ENCODE assay signal across 1 cellular context in the genomic region with DNA sequence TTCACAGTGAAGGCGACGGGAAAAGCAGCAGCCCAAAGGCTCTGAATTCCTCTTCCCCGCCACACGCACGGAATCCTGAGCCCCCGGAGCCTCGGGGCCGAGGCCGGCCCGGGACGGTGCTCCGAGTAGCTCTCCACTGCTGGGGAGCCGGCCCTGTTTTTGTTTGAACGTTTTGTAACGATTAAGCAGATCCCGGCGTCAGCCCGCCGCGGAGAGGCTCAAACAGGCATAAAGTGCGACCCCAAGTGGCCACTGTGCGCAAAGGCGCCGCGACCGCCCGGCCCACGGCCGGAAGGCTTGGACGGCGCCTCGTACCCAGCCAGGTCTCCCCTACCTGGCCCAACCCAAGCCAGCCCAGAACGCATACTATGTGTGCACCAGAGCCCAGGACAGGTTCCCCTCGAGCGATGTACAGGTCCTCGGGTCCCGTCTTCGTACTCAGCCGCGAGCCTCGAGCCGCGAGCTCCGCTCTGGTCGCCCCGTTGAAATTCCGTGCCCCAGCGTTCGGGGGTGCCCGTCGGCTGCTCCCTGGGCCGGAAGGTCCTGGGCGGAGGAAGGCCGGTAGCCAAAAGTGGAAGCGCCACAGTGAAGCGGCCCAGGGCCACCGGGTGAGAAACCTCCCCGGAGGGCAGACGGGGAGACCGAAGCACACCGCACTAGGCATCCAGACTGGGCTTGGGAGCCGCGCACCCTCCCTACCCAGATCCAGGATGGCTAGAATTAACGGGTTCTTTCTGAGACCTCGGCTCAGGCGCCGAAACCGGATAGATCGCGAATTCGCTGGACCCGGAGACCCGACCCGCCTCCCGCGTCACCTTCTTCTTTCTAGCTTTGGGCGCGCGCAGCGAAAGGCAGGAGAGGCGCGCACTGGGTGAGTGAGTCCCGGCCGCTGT.
TF ChIP-seq lines count a peak whose summit lies in the region.

No MANE protein-coding gene starts in this region.

TF ChIP-seq in HepG2, 621 proteins besides CTCF, POLR2A, EP300 and RAD21 (continued from another document and continues in another):
- TF ChIP-seq MYC (CRISPR knock-in tag; IDR thresholded peaks at IDR 0.05; ENCODE audit: borderline replicate concordance) (peak; percentile 14; the same call in 1 of the 2 replicates), XBP1 (CRISPR knock-in tag; IDR thresholded peaks at IDR 0.05) (no peak), ZNF292 (CRISPR knock-in tag; IDR thresholded peaks at IDR 0.05; ENCODE audit: borderline replicate concordance, low read depth) (no peak), FOSL1 (CRISPR knock-in tag; IDR thresholded peaks at IDR 0.05; ENCODE audit: borderline replicate concordance) (0 out of 2 replicates have a peak, but pooled peaks have one; percentile 3), ZNF782 (CRISPR knock-in tag; IDR thresholded peaks at IDR 0.05; ENCODE audit: borderline replicate concordance) (no peak), MTA3 (CRISPR knock-in tag; IDR thresholded peaks at IDR 0.05) (no peak), KDM1A (CRISPR knock-in tag; IDR thresholded peaks at IDR 0.05) (no peak), EED (CRISPR knock-in tag; IDR thresholded peaks at IDR 0.05) (no peak; the same call in 1 of the 2 replicates), ZNF44 (CRISPR knock-in tag; IDR thresholded peaks at IDR 0.05) (0 out of 2 replicates have a peak, but pooled peaks have one; percentile 21), SSRP1 (CRISPR knock-in tag; IDR thresholded peaks at IDR 0.05) (no peak), PLRG1 (conservative IDR thresholded peaks at IDR 0.05) (no peak), LCORL (IDR thresholded peaks at IDR 0.05) (no peak), LCORL (CRISPR knock-in tag; IDR thresholded peaks at IDR 0.05) (peak; percentile 93), SPEN (CRISPR knock-in tag; IDR thresholded peaks at IDR 0.05; ENCODE audit: low read depth) (peak; percentile 60; the same call in 1 of the 2 replicates), SIX1 (CRISPR knock-in tag; IDR thresholded peaks at IDR 0.05; ENCODE audit: borderline replicate concordance) (no peak; the same call in 1 of the 2 replicates), KLF6 (CRISPR knock-in tag; IDR thresholded peaks at IDR 0.05) (no peak), POGZ (CRISPR knock-in tag; IDR thresholded peaks at IDR 0.05) (no peak), JARID2 (CRISPR knock-in tag; IDR thresholded peaks at IDR 0.05; ENCODE audit: insufficient replicate concordance) (no peak)
- TF ChIP-seq, protein P1, sequence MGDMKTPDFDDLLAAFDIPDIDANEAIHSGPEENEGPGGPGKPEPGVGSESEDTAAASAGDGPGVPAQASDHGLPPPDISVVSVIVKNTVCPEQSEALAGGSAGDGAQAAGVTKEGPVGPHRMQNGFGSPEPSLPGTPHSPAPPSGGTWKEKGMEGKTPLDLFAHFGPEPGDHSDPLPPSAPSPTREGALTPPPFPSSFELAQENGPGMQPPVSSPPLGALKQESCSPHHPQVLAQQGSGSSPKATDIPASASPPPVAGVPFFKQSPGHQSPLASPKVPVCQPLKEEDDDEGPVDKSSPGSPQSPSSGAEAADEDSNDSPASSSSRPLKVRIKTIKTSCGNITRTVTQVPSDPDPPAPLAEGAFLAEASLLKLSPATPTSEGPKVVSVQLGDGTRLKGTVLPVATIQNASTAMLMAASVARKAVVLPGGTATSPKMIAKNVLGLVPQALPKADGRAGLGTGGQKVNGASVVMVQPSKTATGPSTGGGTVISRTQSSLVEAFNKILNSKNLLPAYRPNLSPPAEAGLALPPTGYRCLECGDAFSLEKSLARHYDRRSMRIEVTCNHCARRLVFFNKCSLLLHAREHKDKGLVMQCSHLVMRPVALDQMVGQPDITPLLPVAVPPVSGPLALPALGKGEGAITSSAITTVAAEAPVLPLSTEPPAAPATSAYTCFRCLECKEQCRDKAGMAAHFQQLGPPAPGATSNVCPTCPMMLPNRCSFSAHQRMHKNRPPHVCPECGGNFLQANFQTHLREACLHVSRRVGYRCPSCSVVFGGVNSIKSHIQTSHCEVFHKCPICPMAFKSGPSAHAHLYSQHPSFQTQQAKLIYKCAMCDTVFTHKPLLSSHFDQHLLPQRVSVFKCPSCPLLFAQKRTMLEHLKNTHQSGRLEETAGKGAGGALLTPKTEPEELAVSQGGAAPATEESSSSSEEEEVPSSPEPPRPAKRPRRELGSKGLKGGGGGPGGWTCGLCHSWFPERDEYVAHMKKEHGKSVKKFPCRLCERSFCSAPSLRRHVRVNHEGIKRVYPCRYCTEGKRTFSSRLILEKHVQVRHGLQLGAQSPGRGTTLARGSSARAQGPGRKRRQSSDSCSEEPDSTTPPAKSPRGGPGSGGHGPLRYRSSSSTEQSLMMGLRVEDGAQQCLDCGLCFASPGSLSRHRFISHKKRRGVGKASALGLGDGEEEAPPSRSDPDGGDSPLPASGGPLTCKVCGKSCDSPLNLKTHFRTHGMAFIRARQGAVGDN (CRISPR knock-in tag; IDR thresholded peaks at IDR 0.05): peak; percentile 75
- TF ChIP-seq, protein P2, sequence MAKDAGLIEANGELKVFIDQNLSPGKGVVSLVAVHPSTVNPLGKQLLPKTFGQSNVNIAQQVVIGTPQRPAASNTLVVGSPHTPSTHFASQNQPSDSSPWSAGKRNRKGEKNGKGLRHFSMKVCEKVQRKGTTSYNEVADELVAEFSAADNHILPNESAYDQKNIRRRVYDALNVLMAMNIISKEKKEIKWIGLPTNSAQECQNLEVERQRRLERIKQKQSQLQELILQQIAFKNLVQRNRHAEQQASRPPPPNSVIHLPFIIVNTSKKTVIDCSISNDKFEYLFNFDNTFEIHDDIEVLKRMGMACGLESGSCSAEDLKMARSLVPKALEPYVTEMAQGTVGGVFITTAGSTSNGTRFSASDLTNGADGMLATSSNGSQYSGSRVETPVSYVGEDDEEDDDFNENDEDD (CRISPR knock-in tag; IDR thresholded peaks at IDR 0.05; ENCODE audit: borderline replicate concordance): no peak; the same call in 1 of the 2 replicates
- TF ChIP-seq, protein P3, sequence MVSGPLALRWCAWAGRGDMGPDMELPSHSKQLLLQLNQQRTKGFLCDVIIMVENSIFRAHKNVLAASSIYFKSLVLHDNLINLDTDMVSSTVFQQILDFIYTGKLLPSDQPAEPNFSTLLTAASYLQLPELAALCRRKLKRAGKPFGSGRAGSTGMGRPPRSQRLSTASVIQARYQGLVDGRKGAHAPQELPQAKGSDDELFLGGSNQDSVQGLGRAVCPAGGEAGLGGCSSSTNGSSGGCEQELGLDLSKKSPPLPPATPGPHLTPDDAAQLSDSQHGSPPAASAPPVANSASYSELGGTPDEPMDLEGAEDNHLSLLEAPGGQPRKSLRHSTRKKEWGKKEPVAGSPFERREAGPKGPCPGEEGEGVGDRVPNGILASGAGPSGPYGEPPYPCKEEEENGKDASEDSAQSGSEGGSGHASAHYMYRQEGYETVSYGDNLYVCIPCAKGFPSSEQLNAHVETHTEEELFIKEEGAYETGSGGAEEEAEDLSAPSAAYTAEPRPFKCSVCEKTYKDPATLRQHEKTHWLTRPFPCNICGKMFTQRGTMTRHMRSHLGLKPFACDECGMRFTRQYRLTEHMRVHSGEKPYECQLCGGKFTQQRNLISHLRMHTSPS (CRISPR knock-in tag; IDR thresholded peaks at IDR 0.05; ENCODE audit: low read depth): no peak
- TF ChIP-seq, protein P4, sequence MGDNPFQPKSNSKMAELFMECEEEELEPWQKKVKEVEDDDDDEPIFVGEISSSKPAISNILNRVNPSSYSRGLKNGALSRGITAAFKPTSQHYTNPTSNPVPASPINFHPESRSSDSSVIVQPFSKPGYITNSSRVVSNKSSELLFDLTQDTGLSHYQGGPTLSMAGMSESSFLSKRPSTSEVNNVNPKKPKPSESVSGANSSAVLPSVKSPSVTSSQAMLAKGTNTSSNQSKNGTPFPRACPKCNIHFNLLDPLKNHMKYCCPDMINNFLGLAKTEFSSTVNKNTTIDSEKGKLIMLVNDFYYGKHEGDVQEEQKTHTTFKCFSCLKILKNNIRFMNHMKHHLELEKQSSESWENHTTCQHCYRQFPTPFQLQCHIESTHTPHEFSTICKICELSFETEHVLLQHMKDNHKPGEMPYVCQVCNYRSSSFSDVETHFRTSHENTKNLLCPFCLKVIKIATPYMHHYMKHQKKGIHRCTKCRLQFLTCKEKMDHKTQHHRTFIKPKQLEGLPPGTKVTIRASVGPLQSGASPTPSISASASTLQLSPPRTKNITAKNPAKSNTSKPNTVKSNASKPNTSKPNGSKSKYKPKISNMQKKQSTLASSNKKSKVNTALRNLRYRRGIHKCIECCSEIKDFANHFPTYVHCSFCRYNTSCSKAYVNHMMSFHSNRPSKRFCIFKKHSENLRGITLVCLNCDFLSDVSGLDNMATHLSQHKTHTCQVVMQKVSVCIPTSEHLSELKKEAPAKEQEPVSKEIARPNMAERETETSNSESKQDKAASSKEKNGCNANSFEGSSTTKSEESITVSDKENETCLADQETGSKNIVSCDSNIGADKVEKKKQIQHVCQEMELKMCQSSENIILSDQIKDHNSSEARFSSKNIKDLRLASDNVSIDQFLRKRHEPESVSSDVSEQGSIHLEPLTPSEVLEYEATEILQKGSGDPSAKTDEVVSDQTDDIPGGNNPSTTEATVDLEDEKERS (CRISPR knock-in tag; IDR thresholded peaks at IDR 0.05): no peak
- TF ChIP-seq, protein P5, sequence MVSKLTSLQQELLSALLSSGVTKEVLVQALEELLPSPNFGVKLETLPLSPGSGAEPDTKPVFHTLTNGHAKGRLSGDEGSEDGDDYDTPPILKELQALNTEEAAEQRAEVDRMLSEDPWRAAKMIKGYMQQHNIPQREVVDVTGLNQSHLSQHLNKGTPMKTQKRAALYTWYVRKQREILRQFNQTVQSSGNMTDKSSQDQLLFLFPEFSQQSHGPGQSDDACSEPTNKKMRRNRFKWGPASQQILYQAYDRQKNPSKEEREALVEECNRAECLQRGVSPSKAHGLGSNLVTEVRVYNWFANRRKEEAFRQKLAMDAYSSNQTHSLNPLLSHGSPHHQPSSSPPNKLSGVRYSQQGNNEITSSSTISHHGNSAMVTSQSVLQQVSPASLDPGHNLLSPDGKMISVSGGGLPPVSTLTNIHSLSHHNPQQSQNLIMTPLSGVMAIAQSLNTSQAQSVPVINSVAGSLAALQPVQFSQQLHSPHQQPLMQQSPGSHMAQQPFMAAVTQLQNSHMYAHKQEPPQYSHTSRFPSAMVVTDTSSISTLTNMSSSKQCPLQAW (CRISPR knock-in tag; IDR thresholded peaks at IDR 0.05): peak; percentile 77; the same call in 1 of the 2 replicates
- TF ChIP-seq, protein P6, sequence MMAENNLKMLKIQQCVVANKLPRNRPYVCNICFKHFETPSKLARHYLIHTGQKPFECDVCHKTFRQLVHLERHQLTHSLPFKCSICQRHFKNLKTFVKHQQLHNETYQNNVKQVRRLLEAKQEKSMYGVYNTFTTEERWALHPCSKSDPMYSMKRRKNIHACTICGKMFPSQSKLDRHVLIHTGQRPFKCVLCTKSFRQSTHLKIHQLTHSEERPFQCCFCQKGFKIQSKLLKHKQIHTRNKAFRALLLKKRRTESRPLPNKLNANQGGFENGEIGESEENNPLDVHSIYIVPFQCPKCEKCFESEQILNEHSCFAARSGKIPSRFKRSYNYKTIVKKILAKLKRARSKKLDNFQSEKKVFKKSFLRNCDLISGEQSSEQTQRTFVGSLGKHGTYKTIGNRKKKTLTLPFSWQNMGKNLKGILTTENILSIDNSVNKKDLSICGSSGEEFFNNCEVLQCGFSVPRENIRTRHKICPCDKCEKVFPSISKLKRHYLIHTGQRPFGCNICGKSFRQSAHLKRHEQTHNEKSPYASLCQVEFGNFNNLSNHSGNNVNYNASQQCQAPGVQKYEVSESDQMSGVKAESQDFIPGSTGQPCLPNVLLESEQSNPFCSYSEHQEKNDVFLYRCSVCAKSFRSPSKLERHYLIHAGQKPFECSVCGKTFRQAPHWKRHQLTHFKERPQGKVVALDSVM (CRISPR knock-in tag; IDR thresholded peaks at IDR 0.05): no peak
- TF ChIP-seq, protein P7, sequence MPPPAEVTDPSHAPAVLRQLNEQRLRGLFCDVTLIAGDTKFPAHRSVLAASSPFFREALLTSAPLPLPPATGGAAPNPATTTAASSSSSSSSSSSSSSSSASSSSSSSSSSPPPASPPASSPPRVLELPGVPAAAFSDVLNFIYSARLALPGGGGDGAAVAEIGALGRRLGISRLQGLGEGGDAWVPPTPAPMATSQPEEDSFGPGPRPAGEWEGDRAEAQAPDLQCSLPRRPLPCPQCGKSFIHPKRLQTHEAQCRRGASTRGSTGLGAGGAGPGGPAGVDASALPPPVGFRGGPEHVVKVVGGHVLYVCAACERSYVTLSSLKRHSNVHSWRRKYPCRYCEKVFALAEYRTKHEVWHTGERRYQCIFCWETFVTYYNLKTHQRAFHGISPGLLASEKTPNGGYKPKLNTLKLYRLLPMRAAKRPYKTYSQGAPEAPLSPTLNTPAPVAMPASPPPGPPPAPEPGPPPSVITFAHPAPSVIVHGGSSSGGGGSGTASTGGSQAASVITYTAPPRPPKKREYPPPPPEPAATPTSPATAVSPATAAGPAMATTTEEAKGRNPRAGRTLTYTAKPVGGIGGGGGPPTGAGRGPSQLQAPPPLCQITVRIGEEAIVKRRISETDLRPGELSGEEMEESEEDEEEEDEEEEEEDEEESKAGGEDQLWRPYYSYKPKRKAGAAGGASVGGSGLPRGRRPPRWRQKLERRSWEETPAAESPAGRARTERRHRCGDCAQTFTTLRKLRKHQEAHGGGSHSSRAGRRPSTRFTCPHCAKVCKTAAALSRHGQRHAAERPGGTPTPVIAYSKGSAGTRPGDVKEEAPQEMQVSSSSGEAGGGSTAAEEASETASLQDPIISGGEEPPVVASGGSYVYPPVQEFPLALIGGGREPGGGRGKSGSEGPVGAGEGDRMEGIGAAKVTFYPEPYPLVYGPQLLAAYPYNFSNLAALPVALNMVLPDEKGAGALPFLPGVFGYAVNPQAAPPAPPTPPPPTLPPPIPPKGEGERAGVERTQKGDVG (CRISPR knock-in tag; IDR thresholded peaks at IDR 0.05; ENCODE audit: borderline replicate concordance): no peak; the same call in 1 of the 2 replicates
- TF ChIP-seq, protein P8, sequence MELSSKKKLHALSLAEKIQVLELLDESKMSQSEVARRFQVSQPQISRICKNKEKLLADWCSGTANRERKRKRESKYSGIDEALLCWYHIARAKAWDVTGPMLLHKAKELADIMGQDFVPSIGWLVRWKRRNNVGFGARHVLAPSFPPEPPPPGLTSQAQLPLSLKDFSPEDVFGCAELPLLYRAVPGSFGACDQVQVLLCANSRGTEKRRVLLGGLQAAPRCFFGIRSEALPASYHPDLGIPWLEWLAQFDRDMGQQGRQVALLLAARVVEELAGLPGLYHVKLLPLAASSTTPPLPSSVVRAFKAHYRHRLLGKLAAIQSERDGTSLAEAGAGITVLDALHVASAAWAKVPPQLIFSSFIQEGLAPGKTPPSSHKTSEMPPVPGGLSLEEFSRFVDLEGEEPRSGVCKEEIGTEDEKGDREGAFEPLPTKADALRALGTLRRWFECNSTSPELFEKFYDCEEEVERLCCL (CRISPR knock-in tag; IDR thresholded peaks at IDR 0.05; ENCODE audit: borderline replicate concordance): no peak
- TF ChIP-seq, protein P9, sequence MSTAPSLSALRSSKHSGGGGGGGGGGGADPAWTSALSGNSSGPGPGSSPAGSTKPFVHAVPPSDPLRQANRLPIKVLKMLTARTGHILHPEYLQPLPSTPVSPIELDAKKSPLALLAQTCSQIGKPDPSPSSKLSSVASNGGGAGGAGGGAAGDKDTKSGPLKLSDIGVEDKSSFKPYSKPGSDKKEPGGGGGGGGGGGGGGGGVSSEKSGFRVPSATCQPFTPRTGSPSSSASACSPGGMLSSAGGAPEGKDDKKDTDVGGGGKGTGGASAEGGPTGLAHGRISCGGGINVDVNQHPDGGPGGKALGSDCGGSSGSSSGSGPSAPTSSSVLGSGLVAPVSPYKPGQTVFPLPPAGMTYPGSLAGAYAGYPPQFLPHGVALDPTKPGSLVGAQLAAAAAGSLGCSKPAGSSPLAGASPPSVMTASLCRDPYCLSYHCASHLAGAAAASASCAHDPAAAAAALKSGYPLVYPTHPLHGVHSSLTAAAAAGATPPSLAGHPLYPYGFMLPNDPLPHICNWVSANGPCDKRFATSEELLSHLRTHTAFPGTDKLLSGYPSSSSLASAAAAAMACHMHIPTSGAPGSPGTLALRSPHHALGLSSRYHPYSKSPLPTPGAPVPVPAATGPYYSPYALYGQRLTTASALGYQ (CRISPR knock-in tag; IDR thresholded peaks at IDR 0.05): no peak
